Comparison of ENCODE assay signal across 8 cellular contexts in genomic region chr4:173257732-173258717, GRCh38.
A peak's percentile ranks its signal among the peaks of the same experiment; 100 is the strongest.
DNase-seq lines count a peak whose midpoint lies in the region; ATAC-seq and FAIRE-seq lines count a peak whose summit lies in the region.

No MANE protein-coding gene starts in this region.

- peak; percentile 47 for FAIRE-seq in frontal cortex (lab: Jason Lieb, UNC)

- peak; percentile 90 for ATAC-seq in GM21423 (IDR thresholded peaks at IDR 0.05; ENCODE audit: unreplicated experiment)

- DNase-seq in EH (ENCODE audit: low read depth) (peak; percentile 74), HT-29 (ENCODE audit: low spot score) (peak; percentile 53), RPMI7951 (ENCODE audit: low read depth) (peak; percentile 58), frontal cortex (ENCODE audit: low spot score in 2 of 2) (peak; percentile 5 to 36), pons (ENCODE audit: low spot score) (peak; percentile 84), OCI-M2 (lab: John Stamatoyannopoulos, UW; ENCODE audit: unreplicated experiment) (no peak)
- peak; percentile 20 for DNase-seq in activated T-helper 9 cell treated with anti-CD3 and anti-CD28 coated beads, Interleukin-2, amount 50 U/mL, for 16 hours (ENCODE audit: low read depth)
